8 cellular contexts compared by ENCODE assay signal in genomic region chr3:143971367-143972154, GRCh38. TPM values are rescaled to one million over a fixed set of nuclear protein-coding genes. Genes with fewer than 3 reads are reported as not detected.
DNase-seq lines count a peak whose midpoint lies in the region; ATAC-seq and TF ChIP-seq lines count a peak whose summit lies in the region.

Gene DIPK2A (plus strand): TSS chr3:143971823. CDS start chr3:143972333, 510 bp downstream.

- peak; percentile 96 for TF ChIP-seq POLR2A in GM18505 (IDR thresholded peaks at IDR 0.05; ENCODE audit: borderline replicate concordance, extremely low read depth, insufficient read depth, insufficient read length)
- TF ChIP-seq POLR2A in prostate gland (IDR thresholded peaks at IDR 0.05): peak; percentile 94

- H3K9me3 ChIP-seq in prostate gland: no peaks in the 10 kb centered on the region

- no peaks in the 10 kb centered on the region for H3K4me1 ChIP-seq in prostate gland (replicated peaks)

- peak within 1 kb of the TSS; percentile 99 for H3K27ac ChIP-seq in angular gyrus (ENCODE audit: low read depth, low read length)
- H3K27ac ChIP-seq in prostate gland: peak within 1 kb of the TSS; percentile 97 to 98

- peak within 1 kb of the TSS; percentile 74 to 78 for H3K4me3 ChIP-seq in prostate gland

- H3K27me3 ChIP-seq in prostate gland (replicated peaks; ENCODE audit: insufficient read depth): no peaks in the 10 kb centered on the region

- DNase-seq in NCI-H187 treated with DMSO at 0.1 percent for 48 hours (lab: John Stamatoyannopoulos, UW) (peak; percentile 76), T-helper 2 cell (peak; percentile 87 to 97 (median 91)), left ventricle myocardium superior (peak; percentile 97), prostate gland (ENCODE audit: low spot score) (peak; percentile 94), ureter (ENCODE audit: low spot score) (peak; percentile 97)

- ATAC-seq in GM18505 (IDR thresholded peaks at IDR 0.05; ENCODE audit: unreplicated experiment) (peak; percentile 56), HG02970 (IDR thresholded peaks at IDR 0.05; ENCODE audit: low FRiP score, unreplicated experiment) (peak; percentile 70), left ventricle myocardium superior (peak; percentile 89)

- intact Hi-C loops in left ventricle myocardium superior (cut with micrococcal nuclease) (no loop called here), prostate gland (cut with DNase I) (loop anchor here (10.0 kb wide), 1 partner anchor 803 kb away; no protein-coding TSS in a partner anchor)

- TF ChIP-seq CTCF in prostate gland (IDR thresholded peaks at IDR 0.05): no peak

- under 1% methylated on average over 70 of the region's 70 CpGs for WGBS in prostate gland

- no peaks in the 10 kb centered on the region for H3K36me3 ChIP-seq in prostate gland

RNA-seq across cellular contexts. Expression of gene DIPK2A, which starts in this region (rescaled TPM):
- total RNA-seq in left ventricle myocardium superior: 6.3 TPM
- 10 to 100 TPM; 19.3 to 58.8 TPM for total RNA-seq in prostate gland
- 24.7 TPM for total RNA-seq in ureter

Comparison
In these comparisons a context has a peak if more than half of its experiments do, and no peak if none do; other contexts are left out.
1. Peak in every context shown above with its lines: DNase-seq, ATAC-seq, H3K4me3 ChIP-seq and H3K27ac ChIP-seq.